Comparison of ENCODE assay signal across 18 cellular contexts in genomic region chr7:68245688-68246087, GRCh38.
DNase-seq lines count a peak whose midpoint lies in the region; ATAC-seq and TF ChIP-seq lines count a peak whose summit lies in the region.
"Had no signal": no experiment of that assay in that cellular context is flagged by ENCODE, and none has a peak within 500 bp of the region (broad histone marks: within the 10 kb centered on the region; RNA-seq: fewer than 3 reads in every experiment).

No MANE protein-coding gene starts in this region.

- H3K36me3 Mint-ChIP-seq in type B pancreatic cell: peaks cover 7% of the 10 kb centered on the region
- H3K36me3 Mint-ChIP-seq in activated naive CD4-positive, alpha-beta T cell treated with anti-CD3 and anti-CD28 coated beads, Interleukin-2, amount 50 U/mL, for 72 hours: peaks cover 10 to 20% of the 10 kb centered on the region in 2 donors
- H3K36me3 Mint-ChIP-seq: activated naive CD8-positive, alpha-beta T cell treated with anti-CD3 and anti-CD28 coated beads, Interleukin-2, amount 10 ng/mL, durations not matched to agents 7 days and 5 days; CD4-positive, alpha-beta memory T cell had no signal

- intact Hi-C loops in PC-9 (cut with micrococcal nuclease; ENCODE audit: unreplicated experiment): no loop called here

- peaks cover 10% of the 10 kb centered on the region for H3K9me3 Mint-ChIP-seq in type B pancreatic cell
- H3K9me3 Mint-ChIP-seq in activated naive CD4-positive, alpha-beta T cell treated with anti-CD3 and anti-CD28 coated beads, Interleukin-2, amount 50 U/mL, for 72 hours: peaks cover 23 to 38% of the 10 kb centered on the region in 2 donors

- H3K4me1 Mint-ChIP-seq in type B pancreatic cell (ENCODE audit: unreplicated experiment): peaks cover 24% of the 10 kb centered on the region
- H3K4me1 Mint-ChIP-seq: activated naive CD8-positive, alpha-beta T cell treated with anti-CD3 and anti-CD28 coated beads, Interleukin-2, amount 10 ng/mL, durations not matched to agents 7 days and 5 days; central memory CD8-positive, alpha-beta T cell had no signal

- H3K36me3 ChIP-seq in PC-9 (ENCODE audit: low read depth): no peaks in the 10 kb centered on the region
- H3K36me3 ChIP-seq in iPS-18a (ENCODE audit: control insufficient read depth, low read depth, low read length): no peaks in the 10 kb centered on the region
- H3K36me3 ChIP-seq: gastroesophageal sphincter had no signal

- H3K4me2 ChIP-seq in PC-9: peak overlapping the region; percentile 70

- CTCF ChIA-PET in PC-9 (lab: Charles Lee): no interaction called here

- peaks cover 30% of the 10 kb centered on the region for H3K4me1 ChIP-seq in PC-9 (replicated peaks; ENCODE audit: insufficient read depth)
- H3K4me1 ChIP-seq in iPS-18a (ENCODE audit: control insufficient read depth, low read depth, low read length): peaks cover 25% of the 10 kb centered on the region
- H3K4me1 ChIP-seq: gastroesophageal sphincter had no signal

- no peak for ATAC-seq in activated naive CD4-positive, alpha-beta T cell treated with anti-CD3 and anti-CD28 coated beads, Interleukin-2, amount 50 U/mL, for 72 hours
- no peak for ATAC-seq in GM21381 (IDR thresholded peaks at IDR 0.05; ENCODE audit: unreplicated experiment)
- ATAC-seq: effector memory CD8-positive, alpha-beta T cell; gastroesophageal sphincter had no signal

- H3K79me2 ChIP-seq in PC-9 (ENCODE audit: low read depth): no peaks in the 10 kb centered on the region

- H3K27ac ChIP-seq in PC-9 (peak overlapping the region; percentile 97), iPS-18a (ENCODE audit: low read length) (peak overlapping the region; percentile 79)
- H3K27ac ChIP-seq: HL-60 had no signal

- no peaks in the 10 kb centered on the region for H3K9me2 ChIP-seq in PC-9 (ENCODE audit: insufficient read depth)

- H2AFZ ChIP-seq in PC-9: peak overlapping the region; percentile 9; the same call in 1 of the 2 replicates

- BruUV-seq in PC-9 (replicated peaks; lab: Mats Ljungman, UMichigan): no TSS peak

- no peaks in the 10 kb centered on the region for H4K20me1 ChIP-seq in PC-9 (ENCODE audit: insufficient read depth)

- POLR2A ChIA-PET in PC-9 (lab: Charles Lee; ENCODE audit: unreplicated experiment): no interaction called here

- H3K4me3 ChIP-seq in PC-9 (no peak overlapping the region), iPS-18a (ENCODE audit: low read length) (no peak overlapping the region)
- H3K4me3 ChIP-seq: gastroesophageal sphincter had no signal

- H3K27me3 ChIP-seq in PC-9 (ENCODE audit: insufficient read depth, low read depth) (no peaks in the 10 kb centered on the region), iPS-18a (ENCODE audit: control insufficient read depth, insufficient read depth, low read length) (no peaks in the 10 kb centered on the region)
- H3K27me3 ChIP-seq: gastroesophageal sphincter had no signal

- DNase-seq in NCI-H2171 treated with DMSO at 0.1 percent for 48 hours (lab: John Stamatoyannopoulos, UW) (peak; percentile 45), NCI-H2171 (lab: John Stamatoyannopoulos, UW) (no peak), PC-9 (peak in 1 of 2 experiments; percentile 78), type B pancreatic cell (ENCODE audit: extremely low spot score, unreplicated experiment) (no peak), nucleus accumbens (lab: John Stamatoyannopoulos, UW) (no peak)
- no peak for DNase-seq in activated naive CD4-positive, alpha-beta T cell treated with anti-CD3 and anti-CD28 coated beads, Interleukin-2, amount 50 U/mL, for 72 hours (ENCODE audit: low spot score in 2 of 2)
- DNase-seq: activated naive CD8-positive, alpha-beta T cell treated with anti-CD3 and anti-CD28 coated beads, Interleukin-2, amount 10 ng/mL, durations not matched to agents 7 days and 5 days; CD4-positive, alpha-beta memory T cell; effector memory CD8-positive, alpha-beta T cell; EL; SIG-M5 had no signal

- H3K27me3 Mint-ChIP-seq in type B pancreatic cell: peaks cover 3% of the 10 kb centered on the region
- H3K27me3 Mint-ChIP-seq: activated naive CD8-positive, alpha-beta T cell treated with anti-CD3 and anti-CD28 coated beads, Interleukin-2, amount 10 ng/mL, durations not matched to agents 7 days and 5 days; CD4-positive, alpha-beta memory T cell; central memory CD8-positive, alpha-beta T cell; effector memory CD8-positive, alpha-beta T cell; stimulated activated naive CD8-positive, alpha-beta T cell treated with anti-CD3 and anti-CD28 coated beads, Interleukin-15, Interleukin-2, amounts not matched to agents 100 ng/mL and 50 ng/mL, for 24 hours had no signal

- peaks cover 26% of the 10 kb centered on the region for H3F3A ChIP-seq in PC-9 (ENCODE audit: insufficient read depth, low read depth)

- peak overlapping the region; percentile 100 for H3K27ac Mint-ChIP-seq in type B pancreatic cell
- no peak overlapping the region for H3K27ac Mint-ChIP-seq in activated naive CD4-positive, alpha-beta T cell treated with anti-CD3 and anti-CD28 coated beads, Interleukin-2, amount 50 U/mL, for 72 hours
- H3K27ac Mint-ChIP-seq: activated naive CD8-positive, alpha-beta T cell treated with anti-CD3 and anti-CD28 coated beads, Interleukin-2, amount 10 ng/mL, durations not matched to agents 7 days and 5 days; CD4-positive, alpha-beta memory T cell; effector memory CD8-positive, alpha-beta T cell; stimulated activated naive CD8-positive, alpha-beta T cell treated with anti-CD3 and anti-CD28 coated beads, Interleukin-15, Interleukin-2, amounts not matched to agents 100 ng/mL and 50 ng/mL, for 24 hours; T-helper 2 cell treated with Interferon-gamma antibody and Interleukin-4, amounts not matched to agents 5 μg/mL and 100 μg/mL, for 36 hours had no signal

- H3K9ac ChIP-seq in iPS-18a (ENCODE audit: low read length): peak overlapping the region; percentile 26

- H3K9me3 ChIP-seq in PC-9 (ENCODE audit: insufficient read depth, low read depth): no peaks in the 10 kb centered on the region; the same call in 1 of the 2 replicates
- no peaks in the 10 kb centered on the region for H3K9me3 ChIP-seq in iPS-18a (ENCODE audit: control insufficient read depth, low read depth, low read length)

- TF ChIP-seq CTCF in PC-9 (conservative IDR thresholded peaks at IDR 0.05): no peak
- TF ChIP-seq CTCF in type B pancreatic cell (conservative IDR thresholded peaks at IDR 0.05): no peak

- peak overlapping the region; percentile 64 for H3K4me3 Mint-ChIP-seq in type B pancreatic cell
- H3K4me3 Mint-ChIP-seq: activated naive CD8-positive, alpha-beta T cell treated with anti-CD3 and anti-CD28 coated beads, Interleukin-2, amount 10 ng/mL, durations not matched to agents 7 days and 5 days; CD4-positive, alpha-beta memory T cell; central memory CD8-positive, alpha-beta T cell; effector memory CD8-positive, alpha-beta T cell; stimulated activated naive CD8-positive, alpha-beta T cell treated with anti-CD3 and anti-CD28 coated beads, Interleukin-15, Interleukin-2, amounts not matched to agents 100 ng/mL and 50 ng/mL, for 24 hours; T-helper 2 cell treated with Interferon-gamma antibody and Interleukin-4, amounts not matched to agents 5 μg/mL and 100 μg/mL, for 36 hours had no signal
